36 cellular contexts compared by ENCODE assay signal in genomic region chr15:84942456-84942855, GRCh38. TPM values are rescaled to one million over a fixed set of nuclear protein-coding genes. Genes with fewer than 3 reads are reported as not detected.
"Had no signal": no experiment of that assay in that cellular context is flagged by ENCODE, and none has a peak within 500 bp of the region (broad histone marks: within the 10 kb centered on the region; RNA-seq: fewer than 3 reads in every experiment).

No MANE protein-coding gene starts in this region.

- H3K9me3 ChIP-seq: adrenal gland, body of pancreas, breast epithelium had no signal

- FAIRE-seq: astrocyte, TTC549 had no signal

- ATAC-seq: activated CD8-positive, alpha-beta T cell treated with anti-CD3 and anti-CD28 coated beads for 36 hours; activated naive CD4-positive, alpha-beta T cell treated with anti-CD3 and anti-CD28 coated beads, Interleukin-2, amount 50 U/mL, for 72 hours; activated T-cell treated with anti-CD3 and anti-CD28 coated beads, Interleukin-2, amount 50 U/mL, for 4 hours; activated T-cell treated with anti-CD3 and anti-CD28 coated beads, Interleukin-2, amount 50 U/mL, for 72 hours; activated T-helper 17 cell treated with anti-CD3 and anti-CD28 coated beads, Interleukin-2, amount 50 U/mL, for 72 hours; body of pancreas had no signal

- H3K27me3 ChIP-seq: adrenal gland, body of pancreas, brain microvascular endothelial cell, breast epithelium had no signal

- DNase-seq: activated B cell treated with CpG ODN at 0.5 μM for 24 hours; activated CD4-positive, alpha-beta memory T cell treated with anti-CD3 and anti-CD28 coated beads for 36 hours; activated CD4-positive, alpha-beta T cell treated with anti-CD3 and anti-CD28 coated beads for 4 hours; activated CD4-positive, alpha-beta T cell treated with anti-CD3 and anti-CD28 coated beads, Interleukin-2, amount 10 ng/mL, durations not matched to agents 24 days and 14 days; activated CD4-positive, alpha-beta T cell treated with anti-CD3 and anti-CD28 coated beads, Interleukin-2, amount 50 U/mL, for 1 hour; activated CD4-positive, alpha-beta T cell treated with anti-CD3 and anti-CD28 coated beads, Interleukin-2, amount 50 U/mL, for 4 hours; activated CD4-positive, CD25-positive, alpha-beta regulatory T cell treated with anti-CD3 and anti-CD28 coated beads, Interleukin-2, amount 50 U/mL, for 72 hours; activated CD8-positive, alpha-beta memory T cell treated with anti-CD3 and anti-CD28 coated beads, Interleukin-2, amount 50 U/mL, for 4 hours; activated CD8-positive, alpha-beta T cell treated with anti-CD3 and anti-CD28 coated beads for 36 hours; activated effector memory CD4-positive, alpha-beta T cell treated with anti-CD3 and anti-CD28 coated beads, Interleukin-2, amount 50 U/mL, for 16 hours; activated gamma-delta T cell treated with Interleukin-2 at 50 U/mL for 16 hours; activated naive CD4-positive, alpha-beta T cell; activated naive CD4-positive, alpha-beta T cell treated with anti-CD3 and anti-CD28 coated beads for 36 hours; activated naive CD4-positive, alpha-beta T cell treated with anti-CD3 and anti-CD28 coated beads, Interleukin-2, amount 50 U/mL, for 16 hours; activated naive CD8-positive, alpha-beta T cell treated with anti-CD3 and anti-CD28 coated beads for 36 hours; activated T-cell treated with anti-CD3 and anti-CD28 coated beads for 4 hours; activated T-cell treated with anti-CD3 and anti-CD28 coated beads, Interleukin-2, amount 50 U/mL, for 1 hour; activated T-cell treated with anti-CD3 and anti-CD28 coated beads, Interleukin-2, amount 50 U/mL, for 4 hours; activated T-cell treated with anti-CD3 and anti-CD28 coated beads, Interleukin-2, amount 50 U/mL, for 72 hours; adrenal gland; amniotic stem cell; aorta; brain microvascular endothelial cell; central memory CD4-positive, alpha-beta T cell; T-helper 2 cell; T-helper 9 cell had no signal

- H3K27ac ChIP-seq: adrenal gland, body of pancreas, brain microvascular endothelial cell, breast epithelium, VCaP had no signal

- H3K4me3 ChIP-seq: adrenal gland, body of pancreas, breast epithelium had no signal

- H3K36me3 ChIP-seq: adrenal gland, brain microvascular endothelial cell, breast epithelium had no signal

- H3K4me1 ChIP-seq: breast epithelium had no signal

RNA-seq across cellular contexts. Expression of gene SLC28A1, which starts 58.0 kb away (rescaled TPM):
- total RNA-seq: activated B cell treated with CpG ODN at 0.5 μM for 24 hours; activated CD4-positive, alpha-beta memory T cell treated with anti-CD3 and anti-CD28 coated beads for 36 hours; activated CD4-positive, alpha-beta T cell treated with anti-CD3 and anti-CD28 coated beads, Interleukin-2, amount 10 ng/mL, durations not matched to agents 24 days and 14 days; activated CD8-positive, alpha-beta memory T cell treated with anti-CD3 and anti-CD28 coated beads for 36 hours; activated CD8-positive, alpha-beta T cell treated with anti-CD3 and anti-CD28 coated beads for 36 hours; activated naive CD4-positive, alpha-beta T cell treated with anti-CD3 and anti-CD28 coated beads for 36 hours; activated naive CD8-positive, alpha-beta T cell treated with anti-CD3 and anti-CD28 coated beads for 36 hours; activated T-cell treated with anti-CD3 and anti-CD28 coated beads, Interleukin-2, amount 50 U/mL, for 4 hours; activated T-cell treated with anti-CD3 and anti-CD28 coated beads, Interleukin-2, amount 50 U/mL, for 72 hours; activated T-helper 1 cell treated with anti-CD3 and anti-CD28 coated beads, Interleukin-12 subunit alpha, Interleukin-12 subunit beta, Interleukin-2, Interleukin-4 antibody, amounts not matched to agents 30 ng/mL and 10 ng/mL and 1 ng/mL, durations not matched to agents 14 hours and 24 hours and 36 hours; activated T-helper 17 cell treated with anti-CD3 and anti-CD28 coated beads, Interleukin-2, amount 50 U/mL, for 72 hours; astrocyte; cerebellum had no signal
